Comparison of ENCODE assay signal across 8 cellular contexts in the genomic region with DNA sequence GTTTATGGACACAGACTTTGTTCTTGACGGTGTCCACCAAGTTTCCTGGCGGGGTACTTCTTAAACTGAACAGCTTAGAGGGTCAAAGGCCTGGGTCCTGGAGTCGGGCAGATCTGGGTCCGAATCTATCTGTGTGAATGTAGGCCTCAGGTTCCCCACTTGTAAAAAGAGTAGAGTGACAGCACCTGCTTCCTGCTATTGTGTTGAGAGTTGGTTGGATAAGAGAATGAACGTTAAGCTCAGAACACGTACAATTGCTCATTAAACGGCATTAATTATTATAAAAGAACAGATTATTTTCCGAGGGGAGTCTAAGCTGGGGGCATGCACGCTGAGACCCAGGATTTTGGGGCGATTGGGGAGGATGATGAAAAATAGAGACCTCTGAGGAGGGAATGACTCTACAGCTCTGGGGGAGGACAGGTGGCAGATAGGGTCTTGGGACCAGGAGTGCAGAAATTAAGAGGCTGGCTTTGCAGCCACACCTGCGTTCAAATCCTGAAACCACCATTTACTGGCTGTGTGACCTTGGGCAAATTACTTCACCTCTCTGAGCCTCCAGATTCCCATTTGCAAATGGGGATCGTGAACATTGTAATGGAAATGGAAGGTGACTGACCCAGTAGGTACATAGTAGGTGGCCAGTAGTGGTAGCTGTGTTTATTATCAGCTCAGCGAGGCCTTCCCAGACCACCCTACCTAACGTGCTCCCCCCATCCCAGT. TPM values are rescaled to one million over a fixed set of nuclear protein-coding genes. Genes with fewer than 3 reads are reported as not detected.
DNase-seq lines count a peak whose midpoint lies in the region; ATAC-seq and TF ChIP-seq lines count a peak whose summit lies in the region.

No MANE protein-coding gene starts in this region.

- POLR2A ChIA-PET in activated B cell treated with CpG ODN at 0.5 μM for 24 hours (lab: Charles Lee) = interaction anchor here (0.5 to 2.0 kb wide), 13 partner anchors 10 to 906 kb away, joined by 3 to 18 read pairs (median 4); partner anchors contain the start of genes NUBP1, RSL1D1 and SOCS1

- peaks cover 7% of the 10 kb centered on the region for H3K36me3 Mint-ChIP-seq in activated B cell treated with CpG ODN at 0.5 μM for 24 hours (ENCODE audit: low read depth)
- H3K36me3 Mint-ChIP-seq in stimulated activated effector memory CD8-positive, alpha-beta T cell treated with anti-CD3 and anti-CD28 coated beads, Interleukin-12 subunit alpha, Interleukin-12 subunit beta, amount 100 ng/mL, for 72 hours = no peaks in the 10 kb centered on the region

- H3K27me3 Mint-ChIP-seq in activated B cell treated with CpG ODN at 0.5 μM for 24 hours = no peaks in the 10 kb centered on the region

- H3K27ac Mint-ChIP-seq in activated B cell treated with CpG ODN at 0.5 μM for 24 hours = peak overlapping the region; percentile 81
- peak overlapping the region; percentile 88 for H3K27ac Mint-ChIP-seq in stimulated activated effector memory CD8-positive, alpha-beta T cell treated with anti-CD3 and anti-CD28 coated beads, Interleukin-12 subunit alpha, Interleukin-12 subunit beta, amount 100 ng/mL, for 72 hours

- peak; percentile 49 for DNase-seq in DMS53 (lab: John Stamatoyannopoulos, UW)
- DNase-seq in DMS53 treated with DMSO at 0.1 percent for 48 hours (lab: John Stamatoyannopoulos, UW; ENCODE audit: unreplicated experiment) = no peak
- DNase-seq in activated B cell treated with CpG ODN at 0.5 μM for 24 hours = no peak
- DNase-seq in stimulated activated effector memory CD8-positive, alpha-beta T cell treated with anti-CD3 and anti-CD28 coated beads, Interleukin-12 subunit alpha, Interleukin-12 subunit beta, amount 100 ng/mL, for 72 hours (ENCODE audit: low spot score in 2 of 2) = no peak

- no peak for ATAC-seq in activated B cell treated with CpG ODN at 0.5 μM for 24 hours (ENCODE audit: low read depth)
- ATAC-seq in stimulated activated effector memory CD8-positive, alpha-beta T cell treated with anti-CD3 and anti-CD28 coated beads, Interleukin-12 subunit alpha, Interleukin-12 subunit beta, amount 100 ng/mL, for 72 hours = no peak
- ATAC-seq in HG02840 (IDR thresholded peaks at IDR 0.05; ENCODE audit: low FRiP score, unreplicated experiment) = no peak
- ATAC-seq in HG03342 (IDR thresholded peaks at IDR 0.05; ENCODE audit: unreplicated experiment) = no peak
- ATAC-seq in GM21447 (IDR thresholded peaks at IDR 0.05; ENCODE audit: unreplicated experiment) = no peak

- H3K4me1 Mint-ChIP-seq in activated B cell treated with CpG ODN at 0.5 μM for 24 hours = peaks cover 83% of the 10 kb centered on the region
- H3K4me1 Mint-ChIP-seq in stimulated activated effector memory CD8-positive, alpha-beta T cell treated with anti-CD3 and anti-CD28 coated beads, Interleukin-12 subunit alpha, Interleukin-12 subunit beta, amount 100 ng/mL, for 72 hours = peaks cover 72% of the 10 kb centered on the region

- no peaks in the 10 kb centered on the region for H3K9me3 Mint-ChIP-seq in activated B cell treated with CpG ODN at 0.5 μM for 24 hours
- no peaks in the 10 kb centered on the region for H3K9me3 Mint-ChIP-seq in stimulated activated effector memory CD8-positive, alpha-beta T cell treated with anti-CD3 and anti-CD28 coated beads, Interleukin-12 subunit alpha, Interleukin-12 subunit beta, amount 100 ng/mL, for 72 hours

- intact Hi-C loops in activated B cell treated with CpG ODN at 0.5 μM for 24 hours (cut with micrococcal nuclease) = loop anchor here (2.0 to 10.0 kb wide), 5 partner anchors 68 to 1860 kb away; partner anchors contain the start of genes CIITA, CPPED1, GSPT1 and ZC3H7A

- peak overlapping the region; percentile 89 for H3K4me3 Mint-ChIP-seq in activated B cell treated with CpG ODN at 0.5 μM for 24 hours
- H3K4me3 Mint-ChIP-seq in stimulated activated effector memory CD8-positive, alpha-beta T cell treated with anti-CD3 and anti-CD28 coated beads, Interleukin-12 subunit alpha, Interleukin-12 subunit beta, amount 100 ng/mL, for 72 hours = peak overlapping the region; percentile 85

- peak overlapping the region; percentile 55 for H3K4me3 ChIP-seq in iPS-11a (ENCODE audit: low read depth, low read length)

- CTCF ChIA-PET in activated B cell treated with CpG ODN at 0.5 μM for 24 hours (lab: Charles Lee) = interaction anchor here (1.2 kb wide), 1 partner anchor 18 kb away, joined by 4 read pairs; no protein-coding TSS in a partner anchor

- TF ChIP-seq CTCF in activated B cell treated with CpG ODN at 0.5 μM for 24 hours (IDR thresholded peaks at IDR 0.05) = no peak

RNA-seq across cellular contexts. Expression of gene CLEC16A, which starts 0.9 kb away (rescaled TPM):
- 53.4 and 57.6 TPM in 2 replicates for total RNA-seq in activated B cell treated with CpG ODN at 0.5 μM for 24 hours

RNA-seq across cellular contexts. Expression of gene DEXI, which starts 3.0 kb away (rescaled TPM):
- total RNA-seq in activated B cell treated with CpG ODN at 0.5 μM for 24 hours = 18.0 and 19.8 TPM in 2 replicates
